In genomic region chr15:44426975-44427755, GRCh38 we compare ENCODE assay signal across 8 cellular contexts. TPM values are rescaled to one million over a fixed set of nuclear protein-coding genes. Genes with fewer than 3 reads are reported as not detected.
DNase-seq lines count a peak whose midpoint lies in the region; ATAC-seq lines count a peak whose summit lies in the region.

Gene CTDSPL2, plus strand, starts transcription at chr15:44427629. Its CDS starts 31,386 bp downstream, at chr15:44459015.

- ATAC-seq in GM19372 (IDR thresholded peaks at IDR 0.05; ENCODE audit: low read depth, unreplicated experiment) (peak; percentile 89), HG03558 (IDR thresholded peaks at IDR 0.05; ENCODE audit: extremely low read depth, unreplicated experiment) (peak; percentile 80), left lobe of liver (peak; percentile 95)

- DNase-seq in CD1c-positive myeloid dendritic cell (ENCODE audit: extremely low spot score) (peak; percentile 98), NCI-H748 (lab: John Stamatoyannopoulos, UW; ENCODE audit: unreplicated experiment) (peak; percentile 98), dedifferentiated amniotic fluid mesenchymal stem cell (ENCODE audit: extremely low spot score) (peak; percentile 98), left lobe of liver (ENCODE audit: low spot score) (peak; percentile 99)
- DNase-seq in activated CD4-positive, alpha-beta T cell treated with anti-CD3 and anti-CD28 coated beads, Interleukin-2, amount 50 U/mL, for 1 hour: peak; percentile 91
- peak; percentile 87 for DNase-seq in stimulated activated CD4-positive, alpha-beta T cell treated with anti-CD3 and anti-CD28 coated beads, Interleukin-2, amount 100 ng/mL, for 4 hours (ENCODE audit: low read depth)

RNA-seq across cellular contexts. Expression of gene CTDSPL2, which starts in this region (rescaled TPM):
- 10.7 TPM for total RNA-seq in left lobe of liver

Comparison
In these comparisons a context has a peak if more than half of its experiments do, and no peak if none do; other contexts are left out.
1. Peak in every context shown above with its lines: DNase-seq and ATAC-seq.